ENCODE assay signal across 8 cellular contexts in genomic region chr1:186680031-186681012, GRCh38. TPM values are rescaled to one million over a fixed set of nuclear protein-coding genes. Genes with fewer than 3 reads are reported as not detected.
A peak's percentile ranks its signal among the peaks of the same experiment; 100 is the strongest.
DNase-seq lines count a peak whose midpoint lies in the region; ATAC-seq and TF ChIP-seq lines count a peak whose summit lies in the region.

TSS of gene PTGS2 (minus strand) at chr1:186680423. CDS start at chr1:186680290, 133 bp downstream.

- TSS peak; percentile 92 for BruUV-seq in PC-9 (replicated peaks; lab: Mats Ljungman, UMichigan)

- no peaks in the 10 kb centered on the region for H3K9me2 ChIP-seq in PC-9 (ENCODE audit: insufficient read depth)

- CTCF ChIA-PET in PC-9 (lab: Charles Lee): interaction anchor here (0.5 to 1.9 kb wide), 3 partner anchors 74 to 305 kb away, joined by 3 to 5 read pairs (median 3); partner anchors contain the start of gene TPR

- H3F3A ChIP-seq in PC-9 (ENCODE audit: insufficient read depth, low read depth): no peaks in the 10 kb centered on the region

- H3K9me3 ChIP-seq in PC-9 (ENCODE audit: insufficient read depth, low read depth) (no peaks in the 10 kb centered on the region), heart left ventricle (no peaks in the 10 kb centered on the region), vagina (no peaks in the 10 kb centered on the region)

- H3K36me3 Mint-ChIP-seq in osteocyte (ENCODE audit: unreplicated experiment): peaks cover 3% of the 10 kb centered on the region

- intact Hi-C loops in PC-9 (cut with micrococcal nuclease; ENCODE audit: unreplicated experiment): loop anchor here (1.0 to 10.0 kb wide), 4 partner anchors 74 to 306 kb away; partner anchors contain the start of genes ODR4 and TPR
- intact Hi-C loops in heart left ventricle (cut with DNase I): loop anchor here in 1 of 10 donors (5.0 kb wide), 1 partner anchor 73 kb away; no protein-coding TSS in a partner anchor
- intact Hi-C loops in vagina (cut with DNase I): no loop called here

- H3K27me3 ChIP-seq in PC-9 (ENCODE audit: insufficient read depth, low read depth): no peaks in the 10 kb centered on the region
- peaks cover 0 to 19% (median 0%) of the 10 kb centered on the region in 9 donors for H3K27me3 ChIP-seq in heart left ventricle
- H3K27me3 ChIP-seq in vagina: no peaks in the 10 kb centered on the region

- peak; percentile 77 for DNase-seq in COLO829 (ENCODE audit: low spot score)
- peak; percentile 38 for DNase-seq in HK-2 (ENCODE audit: unreplicated experiment)
- DNase-seq in PC-9: peak; percentile 65 to 84
- peak; percentile 70 to 82 (median 76) for DNase-seq in heart left ventricle
- DNase-seq in osteocyte (ENCODE audit: extremely low spot score, unreplicated experiment): peak; percentile 93
- DNase-seq in vagina (ENCODE audit: extremely low spot score in 2 of 2): peak in 1 of 2 donors; percentile 95

- H3K27ac ChIP-seq in PC-9 (no peak within 1 kb of the TSS), adipose tissue (ENCODE audit: low read depth, low read length) (peak within 1 kb of the TSS; percentile 32), heart left ventricle (peak within 1 kb of the TSS; percentile 16 to 94 (median 66)), vagina (peak within 1 kb of the TSS; percentile 80)

- peak within 1 kb of the TSS; percentile 89 for H2AFZ ChIP-seq in PC-9

- H3K36me3 ChIP-seq in PC-9 (ENCODE audit: low read depth) (no peaks in the 10 kb centered on the region), heart left ventricle (peaks cover 0 to 33% (median 0%) of the 10 kb centered on the region in 9 donors), vagina (peaks cover 0 to 4% of the 10 kb centered on the region in 2 donors)

- no peak; the same call in 1 of the 2 replicates for TF ChIP-seq CTCF in PC-9 (conservative IDR thresholded peaks at IDR 0.05)
- TF ChIP-seq CTCF in heart left ventricle (IDR thresholded peaks at IDR 0.05): peak in 10 of 12 donors; percentile 11 to 59 (median 30)
- peak; percentile 77 for TF ChIP-seq CTCF in osteocyte (IDR thresholded peaks at IDR 0.05)
- peak in 2 of 3 experiments; percentile 26 to 49 for TF ChIP-seq CTCF in vagina (IDR thresholded peaks at IDR 0.05)

- H3K4me1 Mint-ChIP-seq in osteocyte (ENCODE audit: unreplicated experiment): peaks cover 22% of the 10 kb centered on the region

- POLR2A ChIA-PET in PC-9 (lab: Charles Lee; ENCODE audit: unreplicated experiment): interaction anchor here (0.5 to 1.2 kb wide), 4 partner anchors 8 to 716 kb away, joined by 3 to 10 read pairs (median 4); partner anchors contain the start of gene TPR

- peak within 1 kb of the TSS; percentile 98 for H3K4me3 Mint-ChIP-seq in osteocyte (ENCODE audit: unreplicated experiment)

- peak within 1 kb of the TSS; percentile 57 for H3K4me3 ChIP-seq in PC-9
- H3K4me3 ChIP-seq in heart left ventricle: peak within 1 kb of the TSS; percentile 9 to 76 (median 58)
- peak within 1 kb of the TSS; percentile 59 to 74 for H3K4me3 ChIP-seq in vagina

- H3K4me2 ChIP-seq in PC-9: peak within 1 kb of the TSS; percentile 81

- H3K27ac Mint-ChIP-seq in osteocyte (ENCODE audit: unreplicated experiment): peak within 1 kb of the TSS; percentile 99

- no peaks in the 10 kb centered on the region for H4K20me1 ChIP-seq in PC-9 (ENCODE audit: insufficient read depth)

- 1% methylated on average over 66 of the region's 66 CpGs for WGBS in adipose tissue, 3 donors
- 1% methylated on average over 54 to 66 of the region's 66 CpGs for WGBS in heart left ventricle, 4 donors

- H3K9me3 Mint-ChIP-seq in osteocyte (ENCODE audit: unreplicated experiment): no peaks in the 10 kb centered on the region

- no peaks in the 10 kb centered on the region for H3K27me3 Mint-ChIP-seq in osteocyte (ENCODE audit: unreplicated experiment)

- no peaks in the 10 kb centered on the region for H3K79me2 ChIP-seq in PC-9 (ENCODE audit: low read depth)

- TF ChIP-seq POLR2A in heart left ventricle (IDR thresholded peaks at IDR 0.05) (peak in 1 of 2 donors; percentile 52), vagina (IDR thresholded peaks at IDR 0.05) (peak in 1 of 2 donors; percentile 74)

- ATAC-seq in GM19467 (IDR thresholded peaks at IDR 0.05; ENCODE audit: unreplicated experiment): peak; percentile 71
- ATAC-seq in heart left ventricle: peak; percentile 93 to 97 (median 96)

- no peaks in the 10 kb centered on the region; the same call in 1 of the 2 replicates for H3K4me1 ChIP-seq in PC-9 (replicated peaks; ENCODE audit: insufficient read depth)
- H3K4me1 ChIP-seq in heart left ventricle: peaks cover 0 to 7% (median 0%) of the 10 kb centered on the region in 12 donors
- H3K4me1 ChIP-seq in vagina: no peaks in the 10 kb centered on the region

RNA-seq across cellular contexts. Expression of gene PTGS2, which starts in this region (rescaled TPM):
- total RNA-seq in PC-9 (2021) (0.63 and 2.3 TPM in 2 replicates), heart left ventricle (1 to 10 TPM in 3 of 9 donors, under 1 TPM in 6; 0.22 to 4.2 (median 0.72) TPM), osteocyte (3.1 and 4.3 TPM in 2 replicates), vagina (11.5 TPM)
- polyA plus RNA-seq in adipose tissue (10 to 100 TPM in 1 of 3 donors, 1 to 10 TPM in 1, under 1 TPM in 1; 0.43 to 30.0 (median 5.6) TPM), heart left ventricle (under 1 TPM; 0.15 to 0.25 TPM)
